1 cellular context compared by ENCODE assay signal in the genomic region with DNA sequence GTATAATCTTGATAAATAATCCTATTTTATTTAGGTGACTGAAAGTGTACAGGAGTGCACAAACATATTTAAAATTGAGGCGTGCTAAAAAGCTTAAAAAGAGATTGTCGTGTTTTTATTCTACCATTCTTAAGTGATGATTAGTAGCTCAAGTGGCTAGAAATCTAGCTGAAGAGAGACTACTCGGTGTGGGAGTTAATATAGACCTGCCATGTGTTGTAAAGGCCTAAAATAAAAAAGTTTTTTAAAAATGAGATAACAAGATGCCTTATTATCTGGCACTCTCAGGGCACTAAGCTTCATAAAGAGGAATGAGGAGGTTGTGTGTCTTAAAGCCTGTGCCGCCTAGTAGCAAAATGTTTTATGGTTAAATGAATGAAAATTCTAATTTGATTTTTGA.
TF ChIP-seq lines count a peak whose summit lies in the region.

No MANE protein-coding gene starts in this region.

TF ChIP-seq in HCT116, 20 proteins besides CTCF, POLR2A, EP300 and RAD21 (continued from another document):
- TF ChIP-seq, protein P1, sequence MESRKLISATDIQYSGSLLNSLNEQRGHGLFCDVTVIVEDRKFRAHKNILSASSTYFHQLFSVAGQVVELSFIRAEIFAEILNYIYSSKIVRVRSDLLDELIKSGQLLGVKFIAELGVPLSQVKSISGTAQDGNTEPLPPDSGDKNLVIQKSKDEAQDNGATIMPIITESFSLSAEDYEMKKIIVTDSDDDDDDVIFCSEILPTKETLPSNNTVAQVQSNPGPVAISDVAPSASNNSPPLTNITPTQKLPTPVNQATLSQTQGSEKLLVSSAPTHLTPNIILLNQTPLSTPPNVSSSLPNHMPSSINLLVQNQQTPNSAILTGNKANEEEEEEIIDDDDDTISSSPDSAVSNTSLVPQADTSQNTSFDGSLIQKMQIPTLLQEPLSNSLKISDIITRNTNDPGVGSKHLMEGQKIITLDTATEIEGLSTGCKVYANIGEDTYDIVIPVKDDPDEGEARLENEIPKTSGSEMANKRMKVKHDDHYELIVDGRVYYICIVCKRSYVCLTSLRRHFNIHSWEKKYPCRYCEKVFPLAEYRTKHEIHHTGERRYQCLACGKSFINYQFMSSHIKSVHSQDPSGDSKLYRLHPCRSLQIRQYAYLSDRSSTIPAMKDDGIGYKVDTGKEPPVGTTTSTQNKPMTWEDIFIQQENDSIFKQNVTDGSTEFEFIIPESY (IDR thresholded peaks at IDR 0.05; ENCODE audit: extremely low read depth, insufficient replicate concordance, low read length), result no peak
